ENCODE assay signal across 21 cellular contexts in the genomic region with DNA sequence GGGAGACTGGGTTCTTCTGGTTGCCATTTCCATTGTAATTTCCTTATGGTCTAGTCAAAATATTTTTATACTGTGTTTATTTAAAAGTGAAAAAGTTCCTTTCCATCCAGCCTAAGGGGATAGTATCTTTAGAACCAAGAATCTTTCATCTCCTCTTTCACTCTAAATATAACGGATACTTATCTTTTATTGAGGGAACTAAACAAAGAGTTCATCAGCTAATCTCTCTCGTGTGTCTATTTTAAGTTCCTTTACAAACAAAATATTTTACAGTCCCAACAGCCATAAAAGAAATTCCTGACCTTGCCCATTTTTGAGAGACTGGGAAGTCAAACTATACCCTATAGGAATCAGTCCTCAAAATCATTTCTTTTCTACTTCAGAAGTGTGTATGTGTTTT.
A peak's percentile ranks its signal among the peaks of the same experiment; 100 is the strongest.
DNase-seq lines count a peak whose midpoint lies in the region; ATAC-seq and TF ChIP-seq lines count a peak whose summit lies in the region.
"Had no signal": no experiment of that assay in that cellular context is flagged by ENCODE, and none has a peak within 500 bp of the region (broad histone marks: within the 10 kb centered on the region; RNA-seq: fewer than 3 reads in every experiment).

No MANE protein-coding gene starts in this region.

- intact Hi-C loops in Panc1 (cut with micrococcal nuclease; ENCODE audit: unreplicated experiment) = no loop called here
- intact Hi-C loops in activated naive CD4-positive, alpha-beta T cell treated with anti-CD3 and anti-CD28 coated beads for 36 hours (cut with micrococcal nuclease) = no loop called here

- POLR2A ChIA-PET in Panc1 (lab: Charles Lee) = no interaction called here

- no peak for TF ChIP-seq CTCF in 22Rv1 (IDR thresholded peaks at IDR 0.05)
- no peak for TF ChIP-seq CTCF in Panc1 (IDR thresholded peaks at IDR 0.05)
- TF ChIP-seq CTCF in osteocyte (IDR thresholded peaks at IDR 0.05) = no peak

- no peaks in the 10 kb centered on the region for H3K36me3 Mint-ChIP-seq in osteocyte (ENCODE audit: unreplicated experiment)
- no peaks in the 10 kb centered on the region for H3K36me3 Mint-ChIP-seq in activated naive CD4-positive, alpha-beta T cell treated with anti-CD3 and anti-CD28 coated beads for 36 hours (ENCODE audit: low read depth)
- H3K36me3 Mint-ChIP-seq: CD14-positive monocyte; CD8-positive, alpha-beta memory T cell had no signal

- BruUV-seq in Panc1 (replicated peaks; lab: Mats Ljungman, UMichigan) = no TSS peak

- H3K4me1 ChIP-seq in Panc1 (ENCODE audit: control insufficient read depth, insufficient read depth, low read length) = peaks cover 12% of the 10 kb centered on the region; the same call in 1 of the 2 replicates
- H3K4me1 ChIP-seq: A549, BE2C had no signal

- H3K27me3 ChIP-seq in Panc1 (ENCODE audit: control insufficient read depth, insufficient read depth, low read length) = no peaks in the 10 kb centered on the region
- H3K27me3 ChIP-seq: BE2C; BLaER1 treated with 17β-estradiol and CSF1 and Interleukin-3, amounts not matched to agents 10 nM and 100 nM had no signal

- no peak overlapping the region for H3K4me3 ChIP-seq in Panc1 (ENCODE audit: low read depth in 2 of 2, low read length in 2 of 2)
- H3K4me3 ChIP-seq: A549; BLaER1 treated with 17β-estradiol and CSF1 and Interleukin-3, amounts not matched to agents 10 nM and 100 nM had no signal

- no peaks in the 10 kb centered on the region for H3K9me3 ChIP-seq in Panc1 (ENCODE audit: control insufficient read depth, insufficient read depth, low read depth, low read length)
- H3K9me3 ChIP-seq: A549, BE2C had no signal

- H3K4me3 Mint-ChIP-seq in osteocyte (ENCODE audit: unreplicated experiment) = no peak overlapping the region
- H3K4me3 Mint-ChIP-seq in activated naive CD4-positive, alpha-beta T cell treated with anti-CD3 and anti-CD28 coated beads for 36 hours = no peak overlapping the region
- H3K4me3 Mint-ChIP-seq: CD14-positive monocyte; CD4-positive, alpha-beta T cell; CD8-positive, alpha-beta memory T cell had no signal

- ATAC-seq in Panc1 = no peak
- ATAC-seq: A549 had no signal

- H3K36me3 ChIP-seq in Panc1 (ENCODE audit: control insufficient read depth, insufficient read depth, low read length) = no peaks in the 10 kb centered on the region
- H3K36me3 ChIP-seq: BE2C; BLaER1 treated with 17β-estradiol and CSF1 and Interleukin-3, amounts not matched to agents 10 nM and 100 nM had no signal

- H3K27ac Mint-ChIP-seq in osteocyte (ENCODE audit: unreplicated experiment) = peak overlapping the region; percentile 56
- H3K27ac Mint-ChIP-seq in activated naive CD4-positive, alpha-beta T cell treated with anti-CD3 and anti-CD28 coated beads for 36 hours = no peak overlapping the region
- H3K27ac Mint-ChIP-seq: CD14-positive monocyte; CD4-positive, alpha-beta T cell; CD8-positive, alpha-beta memory T cell had no signal

- H3K9me3 Mint-ChIP-seq in osteocyte (ENCODE audit: unreplicated experiment) = peaks cover 6% of the 10 kb centered on the region
- peaks cover 4% of the 10 kb centered on the region for H3K9me3 Mint-ChIP-seq in activated naive CD4-positive, alpha-beta T cell treated with anti-CD3 and anti-CD28 coated beads for 36 hours
- H3K9me3 Mint-ChIP-seq: CD4-positive, alpha-beta T cell had no signal

- no peak for DNase-seq in Panc1 (ENCODE audit: low read depth, low spot score)
- DNase-seq in osteocyte (ENCODE audit: extremely low spot score, unreplicated experiment) = no peak
- DNase-seq in NCI-H82 (lab: John Stamatoyannopoulos, UW) = no peak
- no peak for DNase-seq in activated naive CD4-positive, alpha-beta T cell treated with anti-CD3 and anti-CD28 coated beads for 36 hours
- no peak for DNase-seq in DMS153 treated with DMSO at 0.1 percent for 48 hours (lab: John Stamatoyannopoulos, UW; ENCODE audit: unreplicated experiment)
- DNase-seq: 8988T; ACHN; AML-193; BE2C; CD4-positive, alpha-beta T cell; CD8-positive, alpha-beta memory T cell; DMS 273 treated with DMSO at 0.1 percent for 48 hours; DMS79 treated with DMSO at 0.1 percent for 48 hours; GF-D8; GOT3; H7; HCEC 1CT had no signal

- H3K27ac ChIP-seq in 22Rv1 (peak overlapping the region; percentile 34), Panc1 (ENCODE audit: low read length) (peak overlapping the region; percentile 35; the same call in 1 of the 2 replicates)
- H3K27ac ChIP-seq: A549; BLaER1 treated with 17β-estradiol and CSF1 and Interleukin-3, amounts not matched to agents 10 nM and 100 nM had no signal

- CTCF ChIA-PET in Panc1 (lab: Charles Lee) = no interaction called here
- CTCF ChIA-PET in activated naive CD4-positive, alpha-beta T cell treated with anti-CD3 and anti-CD28 coated beads for 36 hours (lab: Charles Lee) = interaction anchor here (0.9 kb wide), 2 partner anchors 9 to 64 kb away, joined by 3 to 4 read pairs; no protein-coding TSS in a partner anchor

- in situ Hi-C loops in Panc1 (cut with HindIII; ENCODE audit: low pct_unique_long_range_greater_than_20kb, low sequenced_read_pairs) = no loop called here

- peaks cover 25% of the 10 kb centered on the region for H3K4me1 Mint-ChIP-seq in osteocyte (ENCODE audit: unreplicated experiment)
- H3K4me1 Mint-ChIP-seq in activated naive CD4-positive, alpha-beta T cell treated with anti-CD3 and anti-CD28 coated beads for 36 hours (ENCODE audit: low read depth) = no peaks in the 10 kb centered on the region
- H3K4me1 Mint-ChIP-seq: CD8-positive, alpha-beta memory T cell had no signal

- H3K27me3 Mint-ChIP-seq in osteocyte (ENCODE audit: unreplicated experiment) = no peaks in the 10 kb centered on the region
- H3K27me3 Mint-ChIP-seq in activated naive CD4-positive, alpha-beta T cell treated with anti-CD3 and anti-CD28 coated beads for 36 hours (ENCODE audit: low read depth) = no peaks in the 10 kb centered on the region
- H3K27me3 Mint-ChIP-seq: CD4-positive, alpha-beta T cell; CD8-positive, alpha-beta memory T cell had no signal
